Comparison of ENCODE assay signal across 1 cellular context in genomic region chr12:106974525-106974924, GRCh38.
A peak's percentile ranks its signal among the peaks of the same experiment; 100 is the strongest.
TF ChIP-seq lines count a peak whose summit lies in the region.

No MANE protein-coding gene starts in this region.

TF ChIP-seq in HepG2, 621 proteins besides CTCF, POLR2A, EP300 and RAD21 (continued from another document and continues in another):
- peak; percentile 71 for TF ChIP-seq SAP130 (CRISPR knock-in tag; IDR thresholded peaks at IDR 0.05; ENCODE audit: low read depth)
- TF ChIP-seq ZNF75D (CRISPR knock-in tag; IDR thresholded peaks at IDR 0.05; ENCODE audit: borderline replicate concordance) = no peak
- peak; percentile 36 for TF ChIP-seq SKI (IDR thresholded peaks at IDR 0.05; ENCODE audit: partially characterized antibody)
- TF ChIP-seq BHLHE40 (IDR thresholded peaks at IDR 0.05; ENCODE audit: low read length) = peak; percentile 93
- TF ChIP-seq ZEB1 (IDR thresholded peaks at IDR 0.05; ENCODE audit: insufficient replicate concordance, low read depth) = no peak
- TF ChIP-seq AHDC1 (CRISPR knock-in tag; IDR thresholded peaks at IDR 0.05; ENCODE audit: borderline replicate concordance) = 0 out of 2 replicates have a peak, but pooled peaks have one; percentile 28
- TF ChIP-seq ZSCAN22 (CRISPR knock-in tag; IDR thresholded peaks at IDR 0.05) = no peak
- TF ChIP-seq ZNF121 (CRISPR knock-in tag; IDR thresholded peaks at IDR 0.05) = no peak
- no peak for TF ChIP-seq GTF3A (CRISPR knock-in tag; conservative IDR thresholded peaks at IDR 0.05)
- TF ChIP-seq NCOA1 (CRISPR knock-in tag; IDR thresholded peaks at IDR 0.05) = no peak
- no peak for TF ChIP-seq ZNF18 (CRISPR knock-in tag; IDR thresholded peaks at IDR 0.05; ENCODE audit: insufficient replicate concordance)
- no peak for TF ChIP-seq ZNF605 (CRISPR knock-in tag; IDR thresholded peaks at IDR 0.05)
- no peak for TF ChIP-seq PAWR (CRISPR knock-in tag; IDR thresholded peaks at IDR 0.05; ENCODE audit: borderline replicate concordance)
- no peak for TF ChIP-seq ZNF761 (CRISPR knock-in tag; conservative IDR thresholded peaks at IDR 0.05)
- no peak for TF ChIP-seq GZF1 (CRISPR knock-in tag; IDR thresholded peaks at IDR 0.05)
- 0 out of 2 replicates have a peak, but pooled peaks have one; percentile 42 for TF ChIP-seq HOXA5 (CRISPR knock-in tag; IDR thresholded peaks at IDR 0.05)
- TF ChIP-seq TBL1XR1 (IDR thresholded peaks at IDR 0.05; ENCODE audit: borderline replicate concordance, low read length, partially characterized antibody) = no peak
- peak; percentile 47; the same call in 1 of the 2 replicates for TF ChIP-seq ARID3A (IDR thresholded peaks at IDR 0.05; ENCODE audit: low read depth, low read length)
- 0 out of 2 replicates have a peak, but pooled peaks have one; percentile 24 for TF ChIP-seq SMYD3 (CRISPR knock-in tag; IDR thresholded peaks at IDR 0.05)
- no peak for TF ChIP-seq ZNF367 (CRISPR knock-in tag; IDR thresholded peaks at IDR 0.05; ENCODE audit: borderline replicate concordance)
- peak; percentile 30; the same call in 1 of the 2 replicates for TF ChIP-seq KAT8 (CRISPR knock-in tag; IDR thresholded peaks at IDR 0.05)
- TF ChIP-seq, protein P1, sequence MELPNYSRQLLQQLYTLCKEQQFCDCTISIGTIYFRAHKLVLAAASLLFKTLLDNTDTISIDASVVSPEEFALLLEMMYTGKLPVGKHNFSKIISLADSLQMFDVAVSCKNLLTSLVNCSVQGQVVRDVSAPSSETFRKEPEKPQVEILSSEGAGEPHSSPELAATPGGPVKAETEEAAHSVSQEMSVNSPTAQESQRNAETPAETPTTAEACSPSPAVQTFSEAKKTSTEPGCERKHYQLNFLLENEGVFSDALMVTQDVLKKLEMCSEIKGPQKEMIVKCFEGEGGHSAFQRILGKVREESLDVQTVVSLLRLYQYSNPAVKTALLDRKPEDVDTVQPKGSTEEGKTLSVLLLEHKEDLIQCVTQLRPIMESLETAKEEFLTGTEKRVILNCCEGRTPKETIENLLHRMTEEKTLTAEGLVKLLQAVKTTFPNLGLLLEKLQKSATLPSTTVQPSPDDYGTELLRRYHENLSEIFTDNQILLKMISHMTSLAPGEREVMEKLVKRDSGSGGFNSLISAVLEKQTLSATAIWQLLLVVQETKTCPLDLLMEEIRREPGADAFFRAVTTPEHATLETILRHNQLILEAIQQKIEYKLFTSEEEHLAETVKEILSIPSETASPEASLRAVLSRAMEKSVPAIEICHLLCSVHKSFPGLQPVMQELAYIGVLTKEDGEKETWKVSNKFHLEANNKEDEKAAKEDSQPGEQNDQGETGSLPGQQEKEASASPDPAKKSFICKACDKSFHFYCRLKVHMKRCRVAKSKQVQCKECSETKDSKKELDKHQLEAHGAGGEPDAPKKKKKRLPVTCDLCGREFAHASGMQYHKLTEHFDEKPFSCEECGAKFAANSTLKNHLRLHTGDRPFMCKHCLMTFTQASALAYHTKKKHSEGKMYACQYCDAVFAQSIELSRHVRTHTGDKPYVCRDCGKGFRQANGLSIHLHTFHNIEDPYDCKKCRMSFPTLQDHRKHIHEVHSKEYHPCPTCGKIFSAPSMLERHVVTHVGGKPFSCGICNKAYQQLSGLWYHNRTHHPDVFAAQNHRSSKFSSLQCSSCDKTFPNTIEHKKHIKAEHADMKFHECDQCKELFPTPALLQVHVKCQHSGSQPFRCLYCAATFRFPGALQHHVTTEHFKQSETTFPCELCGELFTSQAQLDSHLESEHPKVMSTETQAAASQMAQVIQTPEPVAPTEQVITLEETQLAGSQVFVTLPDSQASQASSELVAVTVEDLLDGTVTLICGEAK (IDR thresholded peaks at IDR 0.05) = no peak
- TF ChIP-seq, protein P1 (CRISPR knock-in tag; IDR thresholded peaks at IDR 0.05) = no peak
- TF ChIP-seq PCBP1 (IDR thresholded peaks at IDR 0.05; ENCODE audit: borderline replicate concordance, low read depth, low read length) = no peak
- TF ChIP-seq FOXP1 (IDR thresholded peaks at IDR 0.05) = no peak
- TF ChIP-seq FOXP1 (CRISPR knock-in tag; IDR thresholded peaks at IDR 0.05) = peak; percentile 42; the same call in 1 of the 2 replicates
- TF ChIP-seq ERF (CRISPR knock-in tag; IDR thresholded peaks at IDR 0.05) = peak; percentile 89
- no peak for TF ChIP-seq ZNF24 (IDR thresholded peaks at IDR 0.05)
- no peak for TF ChIP-seq MAFK (conservative IDR thresholded peaks at IDR 0.05 in 1 of 2, IDR thresholded peaks at IDR 0.05 in 1 of 2; ENCODE audit: low read length in 2 of 2)
- TF ChIP-seq, protein P2, sequence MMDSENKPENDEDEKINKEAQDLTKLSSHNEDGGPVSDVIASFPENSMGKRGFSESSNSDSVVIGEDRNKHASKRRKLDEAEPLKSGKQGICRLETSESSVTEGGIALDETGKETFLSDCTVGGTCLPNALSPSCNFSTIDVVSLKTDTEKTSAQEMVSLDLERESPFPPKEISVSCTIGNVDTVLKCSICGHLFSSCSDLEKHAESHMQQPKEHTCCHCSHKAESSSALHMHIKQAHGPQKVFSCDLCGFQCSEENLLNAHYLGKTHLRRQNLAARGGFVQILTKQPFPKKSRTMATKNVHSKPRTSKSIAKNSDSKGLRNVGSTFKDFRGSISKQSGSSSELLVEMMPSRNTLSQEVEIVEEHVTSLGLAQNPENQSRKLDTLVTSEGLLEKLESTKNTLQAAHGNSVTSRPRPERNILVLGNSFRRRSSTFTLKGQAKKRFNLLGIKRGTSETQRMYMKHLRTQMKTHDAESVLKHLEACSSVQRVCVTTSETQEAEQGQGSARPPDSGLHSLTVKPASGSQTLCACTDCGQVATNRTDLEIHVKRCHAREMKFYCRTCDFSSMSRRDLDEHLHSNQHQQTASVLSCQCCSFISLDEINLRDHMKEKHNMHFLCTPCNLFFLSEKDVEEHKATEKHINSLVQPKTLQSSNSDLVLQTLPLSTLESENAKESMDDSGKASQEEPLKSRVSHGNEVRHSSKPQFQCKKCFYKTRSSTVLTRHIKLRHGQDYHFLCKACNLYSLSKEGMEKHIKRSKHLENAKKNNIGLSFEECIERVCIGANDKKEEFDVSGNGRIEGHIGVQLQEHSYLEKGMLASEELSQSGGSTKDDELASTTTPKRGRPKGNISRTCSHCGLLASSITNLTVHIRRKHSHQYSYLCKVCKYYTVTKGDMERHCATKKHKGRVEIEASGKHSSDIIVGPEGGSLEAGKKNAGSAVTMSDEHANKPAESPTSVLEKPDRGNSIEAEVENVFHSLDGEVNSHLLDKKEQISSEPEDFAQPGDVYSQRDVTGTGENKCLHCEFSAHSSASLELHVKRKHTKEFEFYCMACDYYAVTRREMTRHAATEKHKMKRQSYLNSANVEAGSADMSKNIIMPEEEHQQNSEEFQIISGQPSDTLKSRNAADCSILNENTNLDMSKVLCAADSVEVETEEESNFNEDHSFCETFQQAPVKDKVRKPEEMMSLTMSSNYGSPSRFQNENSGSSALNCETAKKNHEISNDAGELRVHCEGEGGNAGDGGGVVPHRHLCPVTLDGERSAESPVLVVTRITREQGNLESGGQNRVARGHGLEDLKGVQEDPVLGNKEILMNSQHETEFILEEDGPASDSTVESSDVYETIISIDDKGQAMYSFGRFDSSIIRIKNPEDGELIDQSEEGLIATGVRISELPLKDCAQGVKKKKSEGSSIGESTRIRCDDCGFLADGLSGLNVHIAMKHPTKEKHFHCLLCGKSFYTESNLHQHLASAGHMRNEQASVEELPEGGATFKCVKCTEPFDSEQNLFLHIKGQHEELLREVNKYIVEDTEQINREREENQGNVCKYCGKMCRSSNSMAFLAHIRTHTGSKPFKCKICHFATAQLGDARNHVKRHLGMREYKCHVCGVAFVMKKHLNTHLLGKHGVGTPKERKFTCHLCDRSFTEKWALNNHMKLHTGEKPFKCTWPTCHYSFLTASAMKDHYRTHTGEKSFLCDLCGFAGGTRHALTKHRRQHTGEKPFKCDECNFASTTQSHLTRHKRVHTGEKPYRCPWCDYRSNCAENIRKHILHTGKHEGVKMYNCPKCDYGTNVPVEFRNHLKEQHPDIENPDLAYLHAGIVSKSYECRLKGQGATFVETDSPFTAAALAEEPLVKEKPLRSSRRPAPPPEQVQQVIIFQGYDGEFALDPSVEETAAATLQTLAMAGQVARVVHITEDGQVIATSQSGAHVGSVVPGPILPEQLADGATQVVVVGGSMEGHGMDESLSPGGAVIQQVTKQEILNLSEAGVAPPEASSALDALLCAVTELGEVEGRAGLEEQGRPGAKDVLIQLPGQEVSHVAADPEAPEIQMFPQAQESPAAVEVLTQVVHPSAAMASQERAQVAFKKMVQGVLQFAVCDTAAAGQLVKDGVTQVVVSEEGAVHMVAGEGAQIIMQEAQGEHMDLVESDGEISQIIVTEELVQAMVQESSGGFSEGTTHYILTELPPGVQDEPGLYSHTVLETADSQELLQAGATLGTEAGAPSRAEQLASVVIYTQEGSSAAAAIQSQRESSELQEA (CRISPR knock-in tag; IDR thresholded peaks at IDR 0.05; ENCODE audit: not compliant biosample characterization) = no peak
- TF ChIP-seq HNRNPH1 (optimal IDR thresholded peaks at IDR 0.05; ENCODE audit: low read depth, low read length) = no peak
